23 cellular contexts compared by ENCODE assay signal in genomic region chr1:56028879-56029278, GRCh38.
"Had no signal": no experiment of that assay in that cellular context is flagged by ENCODE, and none has a peak within 500 bp of the region (broad histone marks: within the 10 kb centered on the region; RNA-seq: fewer than 3 reads in every experiment).

No MANE protein-coding gene starts in this region.

- H3K27ac ChIP-seq: heart left ventricle, left lung, lower lobe of right lung, ovary, right atrium auricular region, right lobe of liver, stomach, testis, thyroid gland, uterus had no signal

- H3K9me3 ChIP-seq: heart left ventricle, left lung, lower lobe of right lung, ovary, right atrium auricular region, right lobe of liver, stomach, testis, thyroid gland, uterus had no signal

- ATAC-seq: heart left ventricle; left cardiac atrium; left lung; lower lobe of right lung; naive thymus-derived CD4-positive, alpha-beta T cell; natural killer cell treated with Interleukin-12 subunit alpha and Interleukin-12 subunit beta and Interleukin-15 and Interleukin-18, amount 100 ng/mL, for 72 hours; right lobe of liver; stimulated activated naive CD8-positive, alpha-beta T cell treated with anti-CD3 and anti-CD28 coated beads, Interleukin-15, Interleukin-2, amounts not matched to agents 100 U/mL and 50 U/mL, for 24 hours had no signal

- H3K36me3 ChIP-seq: heart left ventricle, left lung, lower lobe of right lung, ovary, right atrium auricular region, right lobe of liver, stomach, thyroid gland, uterus had no signal

- H3K4me1 ChIP-seq: left lung, lower lobe of right lung, right lobe of liver, stomach, testis, uterus had no signal

- DNase-seq: heart left ventricle; islet precursor cell; kidney glomerular epithelial cell; left cardiac atrium; left lung; lower lobe of right lung; mammary epithelial cell; mesenchymal stem cell; naive thymus-derived CD4-positive, alpha-beta T cell; ovary; right lobe of liver; stimulated activated CD4-positive, alpha-beta T cell treated with anti-CD3 and anti-CD28 coated beads, Interleukin-12 subunit alpha, Interleukin-12 subunit beta, amount 100 ng/mL, for 4 hours; stimulated activated CD4-positive, alpha-beta T cell treated with anti-CD3 and anti-CD28 coated beads, Interleukin-15, amount 100 ng/mL, for 24 hours; stimulated activated CD4-positive, alpha-beta T cell treated with anti-CD3 and anti-CD28 coated beads, Interleukin-2, amount 100 ng/mL, for 24 hours; stimulated activated CD4-positive, alpha-beta T cell treated with anti-CD3 and anti-CD28 coated beads, Interleukin-4, amount 100 ng/mL, for 1 hour; stimulated activated naive B cell treated with anti-CD40 and anti-IgM and Interleukin-4, amounts not matched to agents 10 μg/mL and 1 μg/mL and 100 μg/mL, for 72 hours; stimulated activated naive CD8-positive, alpha-beta T cell treated with anti-CD3 and anti-CD28 coated beads, Interleukin-15, Interleukin-2, amounts not matched to agents 100 U/mL and 50 U/mL, for 24 hours; stomach; testis; thyroid gland; uterus had no signal

- H3K27me3 ChIP-seq: heart left ventricle, left lung, ovary, right atrium auricular region, right lobe of liver, stomach, testis, thyroid gland, uterus had no signal

- H3K4me3 ChIP-seq: heart left ventricle, left lung, lower lobe of right lung, ovary, right atrium auricular region, right lobe of liver, stomach, testis, thyroid gland, uterus had no signal
